In the genomic region with DNA sequence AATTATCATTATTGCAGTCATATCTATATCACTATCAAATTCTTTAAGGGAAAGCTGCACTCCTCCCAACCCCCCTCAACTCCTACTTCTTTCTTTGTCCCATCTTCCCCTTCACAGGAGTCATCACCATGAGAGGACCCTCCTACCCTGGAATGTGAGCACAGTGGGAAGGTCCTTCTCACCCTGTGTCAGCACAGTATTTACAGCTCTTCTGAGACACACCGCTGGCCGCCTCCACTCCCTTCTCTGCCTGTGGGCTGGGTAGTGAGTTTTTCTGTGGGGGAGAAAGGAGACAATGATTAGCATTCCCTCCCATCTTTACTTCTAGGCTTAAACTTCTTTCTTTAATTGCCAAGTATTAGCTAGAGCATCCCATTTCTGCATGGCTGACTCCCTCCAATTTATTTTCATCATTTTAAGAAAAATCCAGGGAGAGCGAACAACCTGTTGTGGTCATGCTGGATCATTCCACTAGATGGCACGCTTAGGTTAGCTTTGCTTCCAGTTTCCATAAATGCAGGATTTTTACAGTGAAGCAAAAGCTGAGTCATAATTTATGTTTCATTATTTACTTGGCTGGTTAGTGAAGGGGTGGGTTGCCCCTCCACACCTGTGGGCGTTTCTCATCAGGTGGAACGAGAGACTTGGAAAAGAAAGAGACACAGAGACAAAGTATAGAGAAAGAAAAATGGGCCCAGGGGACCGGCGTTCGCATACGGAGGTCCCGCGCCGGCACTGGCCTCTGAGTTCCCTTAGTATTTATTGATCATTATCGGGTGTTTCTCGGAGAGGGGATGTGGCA, we compare ENCODE assay signal across 8 cellular contexts.
A peak's percentile ranks its signal among the peaks of the same experiment; 100 is the strongest.
DNase-seq lines count a peak whose midpoint lies in the region; ATAC-seq and TF ChIP-seq lines count a peak whose summit lies in the region.

No MANE protein-coding gene starts in this region.

- TF ChIP-seq CTCF in mammary epithelial cell (conservative IDR thresholded peaks at IDR 0.05 in 1 of 2, IDR thresholded peaks at IDR 0.05 in 1 of 2; ENCODE audit: extremely low read depth in 1 of 2, insufficient read depth in 1 of 2, low read depth in 1 of 2, low read length in 2 of 2) = peak; percentile 81 to 84
- peak; percentile 83 for TF ChIP-seq CTCF in smooth muscle cell (IDR thresholded peaks at IDR 0.05; ENCODE audit: borderline replicate concordance, insufficient read depth, poor library complexity, severe bottlenecking)

- DNase-seq in NCI-H1436 (lab: John Stamatoyannopoulos, UW) (peak; percentile 71), NCI-H1436 treated with DMSO at 0.1 percent for 48 hours (lab: John Stamatoyannopoulos, UW) (no peak), RPMI7951 (ENCODE audit: low read depth) (peak; percentile 40), mammary epithelial cell (peak; percentile 70), inferior parietal cortex (ENCODE audit: extremely low spot score) (peak; percentile 70), smooth muscle cell (lab: John Stamatoyannopoulos, UW; ENCODE audit: unreplicated experiment) (no peak)

- H3K4me2 ChIP-seq in mammary epithelial cell (ENCODE audit: insufficient read depth, low read depth, low read length) = peak overlapping the region; percentile 69
- peak overlapping the region; percentile 87 for H3K4me2 ChIP-seq in smooth muscle cell

- no peaks in the 10 kb centered on the region for H3F3A ChIP-seq in smooth muscle cell (ENCODE audit: low read depth)

- intact Hi-C loops in mammary epithelial cell (cut with micrococcal nuclease) = loop anchor here (1.0 to 5.0 kb wide), 4 partner anchors 109 to 452 kb away; no protein-coding TSS in a partner anchor

- H3K9me3 ChIP-seq in HUES48 (ENCODE audit: control insufficient read depth, insufficient read depth, low read length) (no peaks in the 10 kb centered on the region), mammary epithelial cell (replicated peaks; ENCODE audit: insufficient read depth, low read length) (no peaks in the 10 kb centered on the region), smooth muscle cell (replicated peaks; ENCODE audit: low read depth) (no peaks in the 10 kb centered on the region)

- H3K4me1 ChIP-seq in HUES48 (ENCODE audit: control insufficient read depth, insufficient read depth, low read length) (peaks cover 21% of the 10 kb centered on the region), mammary epithelial cell (ENCODE audit: insufficient read depth, low read length) (peaks cover 43% of the 10 kb centered on the region), smooth muscle cell (ENCODE audit: low read depth) (peaks cover 7% of the 10 kb centered on the region)

- H3K79me2 ChIP-seq in mammary epithelial cell (ENCODE audit: insufficient read depth, low read length) = no peaks in the 10 kb centered on the region
- H3K79me2 ChIP-seq in smooth muscle cell (ENCODE audit: low read depth) = no peaks in the 10 kb centered on the region

- peak overlapping the region; percentile 86 for H3K27ac ChIP-seq in HUES48 (ENCODE audit: low read depth, low read length)
- H3K27ac ChIP-seq in mammary epithelial cell (ENCODE audit: insufficient read depth, low read depth, low read length) = peak overlapping the region; percentile 31
- H3K27ac ChIP-seq in smooth muscle cell (ENCODE audit: low read depth) = no peak overlapping the region

- dilution Hi-C loops in mammary epithelial cell (cut with HindIII; ENCODE audit: low sequenced_read_pairs) = no loop called here

- H3K27me3 ChIP-seq in HUES48 (ENCODE audit: control insufficient read depth, insufficient read depth, low read length) (no peaks in the 10 kb centered on the region), mammary epithelial cell (ENCODE audit: insufficient read depth, low read length) (no peaks in the 10 kb centered on the region), smooth muscle cell (ENCODE audit: low read depth) (no peaks in the 10 kb centered on the region)

- CTCF ChIA-PET in mammary epithelial cell (lab: Charles Lee; ENCODE audit: low non-redundant PET) = interaction anchor here (0.6 to 0.9 kb wide), 5 partner anchors 363 to 483 kb away, joined by 3 to 8 read pairs (median 6); no protein-coding TSS in a partner anchor

- WGBS in mammary epithelial cell (ENCODE audit: low coverage, missing lambda C conversion rate) = 16% methylated on average over 14 of the region's 15 CpGs
- WGBS in smooth muscle cell (ENCODE audit: low lambda C conversion rate) = 9% methylated on average over 15 of the region's 15 CpGs

- H2AFZ ChIP-seq in mammary epithelial cell (ENCODE audit: low read depth, low read length) = peak overlapping the region; percentile 84
- H2AFZ ChIP-seq in smooth muscle cell (ENCODE audit: low read depth) = peak overlapping the region; percentile 50

- peak; percentile 94 for ATAC-seq in GM21717 (IDR thresholded peaks at IDR 0.05; ENCODE audit: unreplicated experiment)

- H3K9ac ChIP-seq in HUES48 (ENCODE audit: low read depth, low read length) (peak overlapping the region; percentile 47; the same call in 1 of the 2 replicates), mammary epithelial cell (ENCODE audit: insufficient read depth, low read length) (peak overlapping the region; percentile 8), smooth muscle cell (ENCODE audit: low read depth) (no peak overlapping the region)

- peak overlapping the region; percentile 50 for H3K4me3 ChIP-seq in HUES48 (ENCODE audit: low read depth, low read length)
- peak overlapping the region in 2 of 3 experiments; percentile 15 to 16 for H3K4me3 ChIP-seq in mammary epithelial cell (replicated peaks in 1 of 3; ENCODE audit: insufficient read depth in 1 of 3, low read depth in 2 of 3, low read length in 3 of 3)
- peak overlapping the region; percentile 55 for H3K4me3 ChIP-seq in smooth muscle cell

- H3K36me3 ChIP-seq in HUES48 (ENCODE audit: control insufficient read depth, insufficient read depth, low read length) = no peaks in the 10 kb centered on the region
- H3K36me3 ChIP-seq in mammary epithelial cell (ENCODE audit: insufficient read depth, low read length) = no peaks in the 10 kb centered on the region
- no peaks in the 10 kb centered on the region for H3K36me3 ChIP-seq in smooth muscle cell (ENCODE audit: low read depth)

- no peaks in the 10 kb centered on the region for H4K20me1 ChIP-seq in mammary epithelial cell (ENCODE audit: insufficient read depth, low read length)
- no peaks in the 10 kb centered on the region for H4K20me1 ChIP-seq in smooth muscle cell (ENCODE audit: low read depth)

- BruUV-seq in mammary epithelial cell (replicated peaks; lab: Mats Ljungman, UMichigan) = no TSS peak

- in situ Hi-C loops in mammary epithelial cell (cut with MboI; ENCODE audit: low sequenced_read_pairs in 2 of 2) = no loop called here

Comparison
In these comparisons a context has a peak if more than half of its experiments do, and no peak if none do; other contexts are left out.
1. DNase-seq: peak in NCI-H1436 (single experiment), RPMI7951 (single experiment), mammary epithelial cell (single experiment) and inferior parietal cortex (single experiment); none in NCI-H1436 treated with DMSO at 0.1 percent for 48 hours (single experiment) and smooth muscle cell (single experiment).
2. Peak in every context shown above with its lines, with median percentiles within 50 percentile points of each other: H3K4me3 ChIP-seq.